ENCODE assay signal across 15 cellular contexts in genomic region chr7:102649924-102650323, GRCh38. TPM values are rescaled to one million over a fixed set of nuclear protein-coding genes. Genes with fewer than 3 reads are reported as not detected.
"Had no signal": no experiment of that assay in that cellular context is flagged by ENCODE, and none has a peak within 500 bp of the region (broad histone marks: within the 10 kb centered on the region; RNA-seq: fewer than 3 reads in every experiment).

Gene SPDYE2B (plus strand): TSS chr7:102650319. CDS start chr7:102652349, 2,030 bp downstream.

RNA-seq across cellular contexts. Expression of gene SPDYE2B, which starts in this region (rescaled TPM):
- total RNA-seq: activated B cell treated with CpG ODN at 0.5 μM for 24 hours; activated CD4-positive, alpha-beta memory T cell treated with anti-CD3 and anti-CD28 coated beads for 36 hours; activated CD4-positive, alpha-beta T cell treated with anti-CD3 and anti-CD28 coated beads, Interleukin-2, amount 10 ng/mL, durations not matched to agents 24 days and 14 days; activated CD8-positive, alpha-beta memory T cell treated with anti-CD3 and anti-CD28 coated beads for 36 hours; activated CD8-positive, alpha-beta T cell treated with anti-CD3 and anti-CD28 coated beads for 36 hours; activated naive CD4-positive, alpha-beta T cell treated with anti-CD3 and anti-CD28 coated beads, Interleukin-2, amount 50 U/mL, for 72 hours; activated naive CD8-positive, alpha-beta T cell treated with anti-CD3 and anti-CD28 coated beads for 36 hours; activated T-cell treated with anti-CD3 and anti-CD28 coated beads, Interleukin-2, amount 50 U/mL, for 4 hours; activated T-cell treated with anti-CD3 and anti-CD28 coated beads, Interleukin-2, amount 50 U/mL, for 72 hours; activated T-helper 1 cell treated with anti-CD3 and anti-CD28 coated beads, Interleukin-12 subunit alpha, Interleukin-12 subunit beta, Interleukin-2, Interleukin-4 antibody, amounts not matched to agents 30 ng/mL and 10 ng/mL and 1 ng/mL, durations not matched to agents 14 hours and 24 hours and 36 hours; activated T-helper 17 cell treated with anti-CD3 and anti-CD28 coated beads, Interleukin-2, amount 50 U/mL, for 72 hours; adrenal gland; ascending aorta; bronchial epithelial cell; cardiac muscle cell had no signal
- polyA plus RNA-seq: adrenal gland had no signal
